31 cellular contexts compared by ENCODE assay signal in the genomic region with DNA sequence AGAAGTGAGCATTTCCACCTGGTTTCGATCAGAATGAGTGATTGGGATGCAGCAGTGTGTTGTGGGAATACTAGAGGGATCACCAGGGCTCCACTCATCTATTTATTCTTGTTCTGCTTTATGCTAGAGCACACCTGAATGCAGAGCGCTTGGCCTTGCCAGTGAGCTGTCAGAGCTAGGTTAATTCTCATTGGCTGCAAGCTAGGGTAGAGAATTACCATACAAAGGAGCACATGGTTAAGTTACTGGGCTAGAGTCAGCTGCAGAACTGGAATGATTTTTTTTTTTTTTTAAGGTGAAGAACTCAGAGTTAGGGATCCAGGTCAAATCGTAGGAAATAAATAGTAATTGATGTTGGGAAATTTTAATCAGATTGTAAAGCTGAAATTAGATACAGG. TPM values are rescaled to one million over a fixed set of nuclear protein-coding genes. Genes with fewer than 3 reads are reported as not detected.
DNase-seq lines count a peak whose midpoint lies in the region; ATAC-seq, FAIRE-seq and TF ChIP-seq lines count a peak whose summit lies in the region.
"Had no signal": no experiment of that assay in that cellular context is flagged by ENCODE, and none has a peak within 500 bp of the region (broad histone marks: within the 10 kb centered on the region; RNA-seq: fewer than 3 reads in every experiment).

No MANE protein-coding gene starts in this region.

- peaks cover 14% of the 10 kb centered on the region for H3K4me1 ChIP-seq in GM23338 (ENCODE audit: insufficient read depth)
- peaks cover 0 to 9% (median 4%) of the 10 kb centered on the region in 4 experiments; a peak in 2 of 7 replicates for H3K4me1 ChIP-seq in H1 (replicated peaks in 1 of 4; ENCODE audit: control insufficient read depth in 3 of 4, insufficient read depth in 4 of 4, low read length in 3 of 4)
- H3K4me1 ChIP-seq in SJCRH30: no peaks in the 10 kb centered on the region
- H3K4me1 ChIP-seq: pancreas had no signal

- no peak overlapping the region for H4K8ac ChIP-seq in H1 (ENCODE audit: extremely low read depth, insufficient read depth, low read length)

- WGBS in H1 (ENCODE audit: extremely low coverage in 1 of 2, insufficient coverage in 1 of 2, insufficient read length in 1 of 2, insufficient replicate concordance in 2 of 2, low coverage in 1 of 2, low lambda C conversion rate in 2 of 2, missing lambda C conversion rate in 1 of 2), 2 experiments: 90% methylated on average over 3 of the region's 3 CpGs; no CpG with 5 or more reads in 1 of the 2 experiments

- H2AK5ac ChIP-seq in H1 (ENCODE audit: low read depth, low read length): no peak overlapping the region

- no peak for TF ChIP-seq EP300 in H1 (IDR thresholded peaks at IDR 0.05; ENCODE audit: borderline replicate concordance in 1 of 2, low read depth in 2 of 2, low read length in 2 of 2)

- H4K20me1 ChIP-seq in GM23338 (replicated peaks; ENCODE audit: insufficient read depth): 0 out of 2 replicates have a peak, but pooled peaks cover 3% of the 10 kb centered on the region
- H4K20me1 ChIP-seq in H1 (replicated peaks in 1 of 2; ENCODE audit: control insufficient read depth in 1 of 2, insufficient read depth in 2 of 2, low read length in 2 of 2): peaks cover 2 to 4% of the 10 kb centered on the region in 2 experiments

- peaks cover 38% of the 10 kb centered on the region for H3K79me2 ChIP-seq in GM23338 (replicated peaks; ENCODE audit: insufficient read depth)
- H3K79me2 ChIP-seq in H1 (ENCODE audit: control insufficient read depth in 1 of 2, insufficient read depth in 2 of 2, low read length in 2 of 2): peaks cover 3 to 30% of the 10 kb centered on the region in 2 experiments; a peak in 2 of 4 replicates

- H3F3A ChIP-seq in GM23338 (replicated peaks; ENCODE audit: low read depth): no peaks in the 10 kb centered on the region

- TF ChIP-seq RAD21 in H1 (IDR thresholded peaks at IDR 0.05 in 1 of 2, conservative IDR thresholded peaks at IDR 0.05 in 1 of 2; ENCODE audit: low read depth in 2 of 2, low read length in 2 of 2): no peak

- H3K4me3 ChIP-seq in GM23338: no peak overlapping the region
- H3K4me3 ChIP-seq in H1 (ENCODE audit: extremely low read depth in 1 of 4, insufficient read depth in 2 of 4, low read depth in 3 of 4, low read length in 4 of 4): no peak overlapping the region
- H3K4me3 ChIP-seq in SJCRH30: no peak overlapping the region
- H3K4me3 ChIP-seq: dorsolateral prefrontal cortex, lung, pancreas, SJSA1, skin epidermis had no signal

- H3K56ac ChIP-seq in H1 (replicated peaks; ENCODE audit: insufficient read length, low read depth, low read length): no peak overlapping the region

- no peak overlapping the region for H2BK20ac ChIP-seq in H1 (ENCODE audit: low read length)

- CTCF ChIA-PET in H1 (lab: Charles Lee; ENCODE audit: partially characterized antibody): interaction anchor here (1.1 to 1.6 kb wide), 2 partner anchors 12 to 23 kb away, joined by 3 to 5 read pairs; a partner anchor contains a TSS

- no peak overlapping the region for H3K14ac ChIP-seq in H1 (ENCODE audit: insufficient read length)

- no peak overlapping the region for H3K9ac ChIP-seq in H1 (replicated peaks in 1 of 4; ENCODE audit: extremely low read depth in 1 of 4, low read depth in 3 of 4, low read length in 3 of 4)

- no peaks in the 10 kb centered on the region for H3K9me2 ChIP-seq in GM23338 (ENCODE audit: insufficient read depth)

- H3K9me3 ChIP-seq in H1 (ENCODE audit: insufficient read depth in 2 of 2, low read depth in 1 of 2, low read length in 1 of 2): no peaks in the 10 kb centered on the region
- H3K9me3 ChIP-seq in SJCRH30 (replicated peaks): no peaks in the 10 kb centered on the region
- H3K9me3 ChIP-seq: pancreas, SJSA1 had no signal

- no peak overlapping the region for H3K4ac ChIP-seq in H1 (replicated peaks; ENCODE audit: insufficient read length, low read depth, low read length)

- H3K9me3 Mint-ChIP-seq in GM23338: no peaks in the 10 kb centered on the region
- H3K9me3 Mint-ChIP-seq in osteocyte (ENCODE audit: unreplicated experiment): no peaks in the 10 kb centered on the region
- H3K9me3 Mint-ChIP-seq: activated T-cell treated with anti-CD3 and anti-CD28 coated beads, Interleukin-2, amount 50 U/mL, for 4 hours; immature natural killer cell; stimulated activated naive B cell treated with anti-CD40 and anti-IgM and Interleukin-4, amounts not matched to agents 10 μg/mL and 1 μg/mL and 100 μg/mL, for 72 hours; type B pancreatic cell had no signal

- H3K27me3 Mint-ChIP-seq in GM23338 (ENCODE audit: insufficient read depth, low read depth, poor library complexity) (no peaks in the 10 kb centered on the region), osteocyte (ENCODE audit: unreplicated experiment) (no peaks in the 10 kb centered on the region)
- H3K27me3 Mint-ChIP-seq: activated CD8-positive, alpha-beta memory T cell treated with anti-CD3 and anti-CD28 coated beads, Interleukin-2, amount 10 ng/mL, durations not matched to agents 7 days and 5 days; stimulated activated naive B cell treated with anti-CD40 and anti-IgM and Interleukin-4, amounts not matched to agents 10 μg/mL and 1 μg/mL and 100 μg/mL, for 72 hours; type B pancreatic cell had no signal

- H3K4me3 Mint-ChIP-seq in GM23338 (no peak overlapping the region), osteocyte (ENCODE audit: unreplicated experiment) (no peak overlapping the region)
- H3K4me3 Mint-ChIP-seq: activated CD8-positive, alpha-beta memory T cell treated with anti-CD3 and anti-CD28 coated beads, Interleukin-2, amount 10 ng/mL, durations not matched to agents 7 days and 5 days; activated T-cell treated with anti-CD3 and anti-CD28 coated beads, Interleukin-2, amount 50 U/mL, for 4 hours; immature natural killer cell; nephron; stimulated activated naive B cell treated with anti-CD40 and anti-IgM and Interleukin-4, amounts not matched to agents 10 μg/mL and 1 μg/mL and 100 μg/mL, for 72 hours; type B pancreatic cell had no signal

- H3K4me2 ChIP-seq in GM23338 (no peak overlapping the region), H1 (ENCODE audit: insufficient read depth in 1 of 2, low read depth in 2 of 2, low read length in 2 of 2) (no peak overlapping the region)

- ATAC-seq in GM23338 (peak; percentile 57), GM18873 (IDR thresholded peaks at IDR 0.05; ENCODE audit: low FRiP score, unreplicated experiment) (no peak)
- ATAC-seq: activated CD8-positive, alpha-beta memory T cell treated with anti-CD3 and anti-CD28 coated beads, Interleukin-2, amount 10 ng/mL, durations not matched to agents 7 days and 5 days; left cardiac atrium; pancreas; stimulated activated naive B cell treated with anti-CD40 and anti-IgM and Interleukin-4, amounts not matched to agents 10 μg/mL and 1 μg/mL and 100 μg/mL, for 72 hours had no signal

- peaks cover 80% of the 10 kb centered on the region for H3K36me3 Mint-ChIP-seq in GM23338 (ENCODE audit: low read depth)
- peaks cover 46% of the 10 kb centered on the region for H3K36me3 Mint-ChIP-seq in osteocyte (ENCODE audit: unreplicated experiment)

- POLR2A ChIA-PET in H1 (lab: Charles Lee; ENCODE audit: partially characterized antibody): interaction anchor here (0.7 to 1.2 kb wide), 2 partner anchors 55 to 106 kb away, joined by 4 read pairs; no protein-coding TSS in a partner anchor

- H4K91ac ChIP-seq in H1 (replicated peaks; ENCODE audit: insufficient read length, low read length): no peak overlapping the region

- H3K27ac ChIP-seq in GM23338 (ENCODE audit: low read depth): peak overlapping the region; percentile 16; the same call in 1 of the 2 replicates
- H3K27ac ChIP-seq in H1 (ENCODE audit: low read depth, low read length): no peak overlapping the region
- H3K27ac ChIP-seq in SJCRH30: no peak overlapping the region
- H3K27ac ChIP-seq: C4-2B, pancreas, SJSA1, skin epidermis had no signal

- H3K23ac ChIP-seq in H1 (ENCODE audit: insufficient read length): no peak overlapping the region

- peaks cover 8% of the 10 kb centered on the region for H3K79me1 ChIP-seq in H1 (ENCODE audit: low read depth, low read length)

- no peak overlapping the region; the same call in 1 of the 2 replicates for H2BK12ac ChIP-seq in H1 (ENCODE audit: low read depth, low read length)

- peak overlapping the region; percentile 71 for H3K27ac Mint-ChIP-seq in GM23338
- peak overlapping the region; percentile 14 for H3K27ac Mint-ChIP-seq in osteocyte (ENCODE audit: unreplicated experiment)
- H3K27ac Mint-ChIP-seq: activated CD8-positive, alpha-beta memory T cell treated with anti-CD3 and anti-CD28 coated beads, Interleukin-2, amount 10 ng/mL, durations not matched to agents 7 days and 5 days; immature natural killer cell; stimulated activated naive B cell treated with anti-CD40 and anti-IgM and Interleukin-4, amounts not matched to agents 10 μg/mL and 1 μg/mL and 100 μg/mL, for 72 hours; type B pancreatic cell had no signal

- no peak overlapping the region for H3K18ac ChIP-seq in H1 (ENCODE audit: extremely low read depth, low read length)

- H3K27me3 ChIP-seq in GM23338 (ENCODE audit: insufficient read depth) (no peaks in the 10 kb centered on the region), H1 (replicated peaks in 1 of 4; ENCODE audit: control insufficient read depth in 3 of 4, extremely low read depth in 1 of 4, insufficient read depth in 3 of 4, low read length in 3 of 4) (no peaks in the 10 kb centered on the region), SJCRH30 (no peaks in the 10 kb centered on the region)
- H3K27me3 ChIP-seq: dorsolateral prefrontal cortex, pancreas, SJSA1 had no signal

- TF ChIP-seq POLR2A in H1 (IDR thresholded peaks at IDR 0.05; ENCODE audit: control extremely low read depth in 1 of 2, low read depth in 2 of 2, low read length in 2 of 2): no peak

- H3K4me1 Mint-ChIP-seq in GM23338: peaks cover 34% of the 10 kb centered on the region
- peaks cover 41% of the 10 kb centered on the region for H3K4me1 Mint-ChIP-seq in osteocyte (ENCODE audit: unreplicated experiment)
- H3K4me1 Mint-ChIP-seq: immature natural killer cell had no signal

- no peak for FAIRE-seq in H1 (lab: Jason Lieb, UNC)
- FAIRE-seq: endometrium, pancreas, TTC549 had no signal

- no peak for DNase-seq in GM23338 (ENCODE audit: low spot score)
- peak; percentile 54 for DNase-seq in NCI-H187 treated with DMSO at 0.1 percent for 48 hours (lab: John Stamatoyannopoulos, UW)
- DNase-seq in H1 (ENCODE audit: low read depth in 1 of 2, low spot score in 2 of 2): no peak
- DNase-seq in osteocyte (ENCODE audit: extremely low spot score, unreplicated experiment): no peak
- no peak for DNase-seq in NCI-H1048 (lab: John Stamatoyannopoulos, UW)
- no peak for DNase-seq in SJCRH30
- DNase-seq: activated CD4-positive, alpha-beta T cell treated with anti-CD3 and anti-CD28 coated beads, Interleukin-2, amount 50 U/mL, for 4 hours; activated CD8-positive, alpha-beta memory T cell treated with anti-CD3 and anti-CD28 coated beads, Interleukin-2, amount 10 ng/mL, durations not matched to agents 7 days and 5 days; activated gamma-delta T cell treated with Interleukin-2 at 50 U/mL for 16 hours; activated T-cell treated with anti-CD3 and anti-CD28 coated beads, Interleukin-2, amount 50 U/mL, for 4 hours; cerebellar nuclear complex; DMS79 treated with DMSO at 0.1 percent for 48 hours; dorsolateral prefrontal cortex; GF-D8; hypothalamus; immature natural killer cell; left cardiac atrium; NCI-H1694; NCI-H748 treated with DMSO at 0.1 percent for 48 hours; pancreas; stimulated activated naive B cell treated with anti-CD40 and anti-IgM and Interleukin-4, amounts not matched to agents 10 μg/mL and 1 μg/mL and 100 μg/mL, for 72 hours; substantia nigra had no signal

- no peak overlapping the region for H2BK120ac ChIP-seq in H1 (replicated peaks; ENCODE audit: low read depth, low read length)

- H3K23me2 ChIP-seq in H1 (ENCODE audit: low read depth, low read length): no peaks in the 10 kb centered on the region

- H3K36me3 ChIP-seq in GM23338 (ENCODE audit: insufficient read depth): peaks cover 53% of the 10 kb centered on the region; the same call in 1 of the 2 replicates
- peaks cover 20 to 87% (median 47%) of the 10 kb centered on the region in 4 experiments for H3K36me3 ChIP-seq in H1 (ENCODE audit: control insufficient read depth in 2 of 4, insufficient read depth in 4 of 4, low read length in 3 of 4)
- peaks cover 46% of the 10 kb centered on the region for H3K36me3 ChIP-seq in SJCRH30

- TF ChIP-seq CTCF in GM23338 (conservative IDR thresholded peaks at IDR 0.05; ENCODE audit: low read depth in 2 of 2) (no peak), H1 (IDR thresholded peaks at IDR 0.05; ENCODE audit: control extremely low read depth in 1 of 3, insufficient read depth in 1 of 3, low read depth in 1 of 3, low read length in 3 of 3) (no peak), osteocyte (IDR thresholded peaks at IDR 0.05) (no peak)

- no peak overlapping the region; the same call in 1 of the 2 replicates for H2BK5ac ChIP-seq in H1 (ENCODE audit: low read depth, low read length)

- H2AFZ ChIP-seq in GM23338 (no peak overlapping the region), H1 (ENCODE audit: low read length) (no peak overlapping the region)

- no peak overlapping the region for H4K5ac ChIP-seq in H1 (ENCODE audit: insufficient read length, low read depth, low read length)

- no peak overlapping the region for H2BK15ac ChIP-seq in H1 (ENCODE audit: low read length)

RNA-seq across cellular contexts. Expression of a gene that starts 8.8 kb away (rescaled TPM):
- total RNA-seq in GM23338 (2014; rRNA removed; shearing (Covaris generic)): 149 and 164 TPM in 2 replicates
- polyA plus RNA-seq in GM23338 (2016; fragmentation: Nextera tagmentation; extraction: Ambion mirVana) (456 and 490 TPM in 2 replicates), H1 (2011; rRNA removed) (61.0 and 67.9 TPM in 2 replicates)
- 96.9 and 105 TPM in 2 replicates for total RNA-seq in H1 (2021; fragmentation: NEBNext Ultra II Directional; extraction: Animal tissue kit (Norgen Biotek cat#: 25700))
- 83.0 TPM for polyA plus RNA-seq in H1 (2011; cell fraction: cytosol; rRNA removed)
- 87.0 TPM for polyA plus RNA-seq in H1 (2011; cell fraction: nucleus; rRNA removed)
- 60.3 to 83.0 TPM (median 69.7 TPM) in 4 replicates for polyA plus RNA-seq in H1 (2012, experiment 1 of 2)
- 12.0 TPM for polyA plus RNA-seq in H1 (2012, experiment 2 of 2)
- 116 TPM for polyA plus RNA-seq in H1 (2013, experiment 1 of 2)
- polyA plus RNA-seq in H1 (2013, experiment 2 of 2): 128 TPM
- 169 TPM in 2 replicates for polyA minus RNA-seq in H1 (2011; rRNA and poly(A)+ RNA removed)
- 67.4 TPM for polyA minus RNA-seq in H1 (2011; cell fraction: cytosol; rRNA and poly(A)+ RNA removed)
- polyA minus RNA-seq in H1 (2011; cell fraction: nucleus; rRNA and poly(A)+ RNA removed): 162 TPM
- 37.8 and 42.2 TPM in 2 replicates for total RNA-seq in osteocyte
- 43.3 and 45.2 TPM in 2 replicates for total RNA-seq in SJCRH30 (2014; rRNA removed; shearing (Covaris generic))

RNA-seq across cellular contexts. Expression of a gene that starts 22.7 kb away (rescaled TPM):
- 226 and 248 TPM in 2 replicates for total RNA-seq in GM23338 (2014; rRNA removed; shearing (Covaris generic))
- polyA plus RNA-seq in GM23338 (2016; fragmentation: Nextera tagmentation; extraction: Ambion mirVana): 60.0 and 62.9 TPM in 2 replicates
- 190 and 198 TPM in 2 replicates for total RNA-seq in H1 (2021; fragmentation: NEBNext Ultra II Directional; extraction: Animal tissue kit (Norgen Biotek cat#: 25700))
- polyA plus RNA-seq in H1 (2011; rRNA removed): 281 and 318 TPM in 2 replicates
- polyA plus RNA-seq in H1 (2011; cell fraction: cytosol; rRNA removed): 189 TPM
- polyA plus RNA-seq in H1 (2011; cell fraction: nucleus; rRNA removed): 347 TPM
- 147 to 191 TPM (median 166 TPM) in 4 replicates for polyA plus RNA-seq in H1 (2012, experiment 1 of 2)
- polyA plus RNA-seq in H1 (2012, experiment 2 of 2): 130 TPM
- 98.7 TPM for polyA plus RNA-seq in H1 (2013, experiment 1 of 2)
- 108 TPM for polyA plus RNA-seq in H1 (2013, experiment 2 of 2)
- 732 and 803 TPM in 2 replicates for polyA minus RNA-seq in H1 (2011; rRNA and poly(A)+ RNA removed)
- polyA minus RNA-seq in H1 (2011; cell fraction: cytosol; rRNA and poly(A)+ RNA removed): 146 TPM
- 175 TPM for polyA minus RNA-seq in H1 (2011; cell fraction: nucleus; rRNA and poly(A)+ RNA removed)
- 21.1 and 22.0 TPM in 2 replicates for total RNA-seq in osteocyte
- 14.8 and 16.1 TPM in 2 replicates for total RNA-seq in SJCRH30 (2014; rRNA removed; shearing (Covaris generic))
- total RNA-seq: activated CD8-positive, alpha-beta memory T cell treated with anti-CD3 and anti-CD28 coated beads, Interleukin-2, amount 10 ng/mL, durations not matched to agents 7 days and 5 days had no signal
